In genomic region chr2:123036300-123036699, GRCh38 we compare ENCODE assay signal across 26 cellular contexts.
"Had no signal": no experiment of that assay in that cellular context is flagged by ENCODE, and none has a peak within 500 bp of the region (broad histone marks: within the 10 kb centered on the region; RNA-seq: fewer than 3 reads in every experiment).

No MANE protein-coding gene starts in this region.

- H3K27ac ChIP-seq: stomach, suprapubic skin, testis, thoracic aorta, thyroid gland, tibial artery, transverse colon, upper lobe of left lung, upper lobe of right lung, uterus, vagina had no signal

- H3K36me3 ChIP-seq: stomach, suprapubic skin, thoracic aorta, thyroid gland, tibial artery, transverse colon, upper lobe of left lung, upper lobe of right lung, uterus, vagina had no signal

- H3K9me3 ChIP-seq: suprapubic skin, testis, thoracic aorta, thyroid gland, tibial artery, transverse colon, uterus, vagina had no signal

- H3K27me3 ChIP-seq: stomach, suprapubic skin, testis, thyroid gland, tibial artery, transverse colon, upper lobe of left lung, upper lobe of right lung, uterus, vagina had no signal

- DNase-seq: stimulated activated CD4-positive, alpha-beta T cell treated with anti-CD3 and anti-CD28 coated beads, Interleukin-2, amount 100 ng/mL, for 48 hours; stimulated activated CD4-positive, alpha-beta T cell treated with anti-CD3 and anti-CD28 coated beads, Interleukin-4, amount 100 ng/mL, for 1 hour; stimulated activated CD4-positive, alpha-beta T cell treated with anti-CD3 and anti-CD28 coated beads, Interleukin-4, amount 100 ng/mL, for 24 hours; stimulated activated CD4-positive, alpha-beta T cell treated with anti-CD3 and anti-CD28 coated beads, Interleukin-4, amount 100 ng/mL, for 4 hours; stimulated activated CD8-positive, alpha-beta memory T cell treated with anti-CD3 and anti-CD28 coated beads, Interleukin-4, amount 100 ng/mL, for 48 hours; stimulated activated naive B cell treated with anti-CD40 and anti-IgM and Interleukin-4, amounts not matched to agents 10 μg/mL and 1 μg/mL and 100 μg/mL, for 72 hours; stimulated activated naive CD4-positive, alpha-beta T cell; stimulated activated naive CD4-positive, alpha-beta T cell treated with Interleukin-2 at 50 U/mL for 16 hours; stimulated activated naive CD8-positive, alpha-beta T cell treated with anti-CD3 and anti-CD28 coated beads, Interleukin-15, amount 100 ng/mL, for 72 hours; stimulated activated naive CD8-positive, alpha-beta T cell treated with anti-CD3 and anti-CD28 coated beads, Interleukin-15, Interleukin-2, amounts not matched to agents 100 U/mL and 50 U/mL, for 24 hours; stomach; substantia nigra; testis; thyroid gland; tibial artery; transverse colon; trophoblast cell; upper lobe of left lung; upper lobe of right lung; uterus had no signal

- ATAC-seq: stimulated activated effector memory CD8-positive, alpha-beta T cell treated with anti-CD3 and anti-CD28 coated beads, Interleukin-12 subunit alpha, Interleukin-12 subunit beta, amount 100 ng/mL, for 72 hours; stimulated activated memory B cell treated with anti-CD40 and anti-IgM and Interleukin-4, amounts not matched to agents 10 μg/mL and 1 μg/mL and 100 μg/mL, for 72 hours; stimulated activated naive B cell treated with anti-CD40 and anti-IgM and Interleukin-4, amounts not matched to agents 10 μg/mL and 1 μg/mL and 100 μg/mL, for 72 hours; stimulated activated naive CD8-positive, alpha-beta T cell treated with anti-CD3 and anti-CD28 coated beads, Interleukin-15, amount 100 ng/mL, for 72 hours; stimulated activated naive CD8-positive, alpha-beta T cell treated with anti-CD3 and anti-CD28 coated beads, Interleukin-15, Interleukin-2, amounts not matched to agents 100 U/mL and 50 U/mL, for 24 hours; upper lobe of right lung had no signal

- FAIRE-seq: urothelium cell line had no signal

- H3K4me3 ChIP-seq: stomach, suprapubic skin, testis, thoracic aorta, thyroid gland, tibial artery, transverse colon, upper lobe of left lung, upper lobe of right lung, uterus, vagina had no signal

- H3K4me1 ChIP-seq: stomach, suprapubic skin, testis, thyroid gland, tibial artery, transverse colon, upper lobe of left lung, upper lobe of right lung, uterus, vagina had no signal
